Comparison of ENCODE assay signal across 19 cellular contexts in the genomic region with DNA sequence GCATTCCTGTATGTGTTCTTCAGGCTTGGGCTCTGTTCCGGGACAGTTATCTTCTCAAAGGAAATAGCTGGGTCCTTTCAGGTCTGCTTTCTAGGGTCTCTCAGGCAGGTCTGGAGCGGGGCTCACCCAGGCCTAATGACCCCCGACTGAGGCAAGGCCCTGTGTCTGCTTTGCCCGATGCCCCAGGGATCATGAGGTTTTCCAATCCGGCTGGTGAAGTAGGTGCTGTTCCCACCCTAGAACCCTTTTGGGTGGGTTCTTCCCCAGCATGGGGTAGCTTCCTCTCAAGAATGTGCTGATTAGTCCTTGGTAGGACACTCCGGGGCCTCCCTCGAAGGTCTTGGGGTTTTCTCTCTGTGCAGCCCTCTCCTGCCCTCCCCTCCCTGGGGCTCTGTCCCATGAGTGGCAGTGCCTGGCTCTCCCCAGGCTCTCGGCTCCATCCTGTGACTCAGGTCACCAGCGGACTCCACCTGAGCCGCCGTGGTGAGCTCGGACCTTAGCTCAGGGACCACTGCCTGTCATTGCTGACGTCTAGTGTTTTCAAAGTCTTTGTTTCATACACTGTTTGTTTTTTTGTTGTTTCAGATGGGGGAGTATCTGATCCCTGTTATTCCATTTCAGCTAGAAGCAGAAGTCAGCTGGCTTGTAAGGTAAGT.
DNase-seq lines count a peak whose midpoint lies in the region; ATAC-seq, FAIRE-seq and TF ChIP-seq lines count a peak whose summit lies in the region.
"Had no signal": no experiment of that assay in that cellular context is flagged by ENCODE, and none has a peak within 500 bp of the region (broad histone marks: within the 10 kb centered on the region; RNA-seq: fewer than 3 reads in every experiment).

No MANE protein-coding gene starts in this region.

- H3K27ac ChIP-seq in dorsolateral prefrontal cortex (no peak overlapping the region), sigmoid colon (no peak overlapping the region)
- H3K27ac ChIP-seq: C4-2B had no signal

- TF ChIP-seq POLR2A in sigmoid colon (IDR thresholded peaks at IDR 0.05) = no peak

- H3K4me3 ChIP-seq in dorsolateral prefrontal cortex = no peak overlapping the region
- no peak overlapping the region for H3K4me3 ChIP-seq in sigmoid colon
- H3K4me3 ChIP-seq: GM12878 had no signal

- no peak overlapping the region for H3K4me3 Mint-ChIP-seq in activated T-cell treated with anti-CD3 and anti-CD28 coated beads, Interleukin-2, amount 50 U/mL, for 4 hours

- no peaks in the 10 kb centered on the region for H3K36me3 ChIP-seq in sigmoid colon

- H3K36me3 Mint-ChIP-seq in activated T-cell treated with anti-CD3 and anti-CD28 coated beads, Interleukin-2, amount 50 U/mL, for 4 hours (ENCODE audit: insufficient read depth) = no peaks in the 10 kb centered on the region

- FAIRE-seq in GM19239 (lab: Jason Lieb, UNC) = no peak
- FAIRE-seq: A204.1, GM12878, GM18507, HTR-8/SVneo had no signal

- H3K9me3 Mint-ChIP-seq in activated T-cell treated with anti-CD3 and anti-CD28 coated beads, Interleukin-2, amount 50 U/mL, for 4 hours = peaks cover 10% of the 10 kb centered on the region

- H3K27me3 ChIP-seq in dorsolateral prefrontal cortex = peaks cover 0 to 3% (median 0%) of the 10 kb centered on the region in 45 donors
- peaks cover 1 to 12% (median 8%) of the 10 kb centered on the region in 3 donors for H3K27me3 ChIP-seq in sigmoid colon

- no peaks in the 10 kb centered on the region for H3K4me1 ChIP-seq in sigmoid colon
- H3K4me1 ChIP-seq: Caco-2 had no signal

- peaks cover 16% of the 10 kb centered on the region for H3K27me3 Mint-ChIP-seq in activated T-cell treated with anti-CD3 and anti-CD28 coated beads, Interleukin-2, amount 50 U/mL, for 4 hours (ENCODE audit: low read depth)

- intact Hi-C loops in dorsolateral prefrontal cortex (cut with DNase I) = no loop called here
- intact Hi-C loops in sigmoid colon (cut with DNase I) = no loop called here

- WGBS in sigmoid colon, 2 donors = 85 to 93% methylated on average over 13 of the region's 13 CpGs

- no peaks in the 10 kb centered on the region for H3K4me1 Mint-ChIP-seq in activated T-cell treated with anti-CD3 and anti-CD28 coated beads, Interleukin-2, amount 50 U/mL, for 4 hours (ENCODE audit: low read depth)

- DNase-seq in activated T-cell treated with anti-CD3 and anti-CD28 coated beads, Interleukin-2, amount 50 U/mL, for 4 hours = peak; percentile 1
- DNase-seq in activated T-cell treated with anti-CD3 and anti-CD28 coated beads, Interleukin-2, amount 50 U/mL, for 48 hours = no peak
- DNase-seq in D341Med (ENCODE audit: low spot score) (peak; percentile 6), dorsolateral prefrontal cortex (peak in 6 of 10 donors; percentile 10 to 21 (median 15)), sigmoid colon (peak; percentile 42), NCI-H748 treated with DMSO at 0.1 percent for 48 hours (lab: John Stamatoyannopoulos, UW) (no peak), GM19239 (ENCODE audit: insufficient read length, low spot score) (no peak)
- DNase-seq: Caco-2, DMS53, HCEC 1CT, NCI-H1048, NCI-H1694, PC-3 had no signal

- TF ChIP-seq CTCF in dorsolateral prefrontal cortex (IDR thresholded peaks at IDR 0.05 in 54 of 56, conservative IDR thresholded peaks at IDR 0.05 in 2 of 56; ENCODE audit: low read depth in 1 of 56, partially characterized antibody in 56 of 56) = no peak
- no peak for TF ChIP-seq CTCF in sigmoid colon (IDR thresholded peaks at IDR 0.05)

- no peak for TF ChIP-seq EP300 in sigmoid colon (IDR thresholded peaks at IDR 0.05)

- H3K9me3 ChIP-seq in sigmoid colon = peaks cover 0 to 10% (median 0%) of the 10 kb centered on the region in 4 donors
- H3K9me3 ChIP-seq: Caco-2 had no signal

- no peak for ATAC-seq in activated T-cell treated with anti-CD3 and anti-CD28 coated beads, Interleukin-2, amount 50 U/mL, for 4 hours
- no peak for ATAC-seq in SK-N-SH treated with all-trans-retinoic acid at 6 μM for 48 hours
- ATAC-seq: GM12878, PC-3 had no signal

TF ChIP-seq in SK-N-SH treated with all-trans-retinoic acid at 6 μM for 48 hours, 23 proteins besides CTCF, POLR2A, EP300 and RAD21:
- TF ChIP-seq, protein P1, sequence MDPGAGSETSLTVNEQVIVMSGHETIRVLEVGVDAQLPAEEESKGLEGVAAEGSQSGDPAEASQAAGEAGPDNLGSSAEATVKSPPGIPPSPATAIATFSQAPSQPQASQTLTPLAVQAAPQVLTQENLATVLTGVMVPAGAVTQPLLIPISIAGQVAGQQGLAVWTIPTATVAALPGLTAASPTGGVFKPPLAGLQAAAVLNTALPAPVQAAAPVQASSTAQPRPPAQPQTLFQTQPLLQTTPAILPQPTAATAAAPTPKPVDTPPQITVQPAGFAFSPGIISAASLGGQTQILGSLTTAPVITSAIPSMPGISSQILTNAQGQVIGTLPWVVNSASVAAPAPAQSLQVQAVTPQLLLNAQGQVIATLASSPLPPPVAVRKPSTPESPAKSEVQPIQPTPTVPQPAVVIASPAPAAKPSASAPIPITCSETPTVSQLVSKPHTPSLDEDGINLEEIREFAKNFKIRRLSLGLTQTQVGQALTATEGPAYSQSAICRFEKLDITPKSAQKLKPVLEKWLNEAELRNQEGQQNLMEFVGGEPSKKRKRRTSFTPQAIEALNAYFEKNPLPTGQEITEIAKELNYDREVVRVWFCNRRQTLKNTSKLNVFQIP (CRISPR knock-in tag; IDR thresholded peaks at IDR 0.05; ENCODE audit: borderline replicate concordance, low read depth) = no peak
- TF ChIP-seq ZNF70 (CRISPR knock-in tag; IDR thresholded peaks at IDR 0.05) (no peak), BACH2 (CRISPR knock-in tag; IDR thresholded peaks at IDR 0.05; ENCODE audit: borderline replicate concordance) (no peak), OSR1 (CRISPR knock-in tag; IDR thresholded peaks at IDR 0.05) (no peak), ARNTL (CRISPR knock-in tag; IDR thresholded peaks at IDR 0.05; ENCODE audit: borderline replicate concordance, low read depth) (no peak), SNAI2 (CRISPR knock-in tag; IDR thresholded peaks at IDR 0.05) (no peak), PPARA (CRISPR knock-in tag; IDR thresholded peaks at IDR 0.05; ENCODE audit: borderline replicate concordance) (no peak), ISL1 (CRISPR knock-in tag; IDR thresholded peaks at IDR 0.05) (no peak), RARB (CRISPR knock-in tag; IDR thresholded peaks at IDR 0.05) (no peak), GLIS3 (CRISPR knock-in tag; IDR thresholded peaks at IDR 0.05) (no peak), TCF4 (CRISPR knock-in tag; IDR thresholded peaks at IDR 0.05; ENCODE audit: borderline replicate concordance) (no peak), ZC3H10 (CRISPR knock-in tag; IDR thresholded peaks at IDR 0.05) (no peak), ZNF565 (CRISPR knock-in tag; conservative IDR thresholded peaks at IDR 0.05; ENCODE audit: low read depth) (no peak), CSDC2 (CRISPR knock-in tag; IDR thresholded peaks at IDR 0.05) (no peak), TOX (CRISPR knock-in tag; IDR thresholded peaks at IDR 0.05; ENCODE audit: borderline replicate concordance) (no peak), ZFP3 (CRISPR knock-in tag; IDR thresholded peaks at IDR 0.05) (no peak), ZFP30 (CRISPR knock-in tag; IDR thresholded peaks at IDR 0.05) (no peak), ZNF8 (CRISPR knock-in tag; IDR thresholded peaks at IDR 0.05) (no peak)
- TF ChIP-seq, protein P2, sequence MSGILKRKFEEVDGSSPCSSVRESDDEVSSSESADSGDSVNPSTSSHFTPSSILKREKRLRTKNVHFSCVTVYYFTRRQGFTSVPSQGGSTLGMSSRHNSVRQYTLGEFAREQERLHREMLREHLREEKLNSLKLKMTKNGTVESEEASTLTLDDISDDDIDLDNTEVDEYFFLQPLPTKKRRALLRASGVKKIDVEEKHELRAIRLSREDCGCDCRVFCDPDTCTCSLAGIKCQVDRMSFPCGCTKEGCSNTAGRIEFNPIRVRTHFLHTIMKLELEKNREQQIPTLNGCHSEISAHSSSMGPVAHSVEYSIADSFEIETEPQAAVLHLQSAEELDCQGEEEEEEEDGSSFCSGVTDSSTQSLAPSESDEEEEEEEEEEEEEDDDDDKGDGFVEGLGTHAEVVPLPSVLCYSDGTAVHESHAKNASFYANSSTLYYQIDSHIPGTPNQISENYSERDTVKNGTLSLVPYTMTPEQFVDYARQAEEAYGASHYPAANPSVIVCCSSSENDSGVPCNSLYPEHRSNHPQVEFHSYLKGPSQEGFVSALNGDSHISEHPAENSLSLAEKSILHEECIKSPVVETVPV (CRISPR knock-in tag; IDR thresholded peaks at IDR 0.05) = no peak

Comparison
In these comparisons a context has a peak if more than half of its experiments do, and no peak if none do; other contexts are left out.
1. DNase-seq: peak in activated T-cell treated with anti-CD3 and anti-CD28 coated beads, Interleukin-2, amount 50 U/mL, for 4 hours (single experiment), D341Med (single experiment), dorsolateral prefrontal cortex (6 of 10) and sigmoid colon (single experiment); none in activated T-cell treated with anti-CD3 and anti-CD28 coated beads, Interleukin-2, amount 50 U/mL, for 48 hours (0 of 2), NCI-H748 treated with DMSO at 0.1 percent for 48 hours (single experiment) and GM19239 (single experiment).